11 cellular contexts compared by ENCODE assay signal in genomic region chr9:121198512-121199042, GRCh38. TPM values are rescaled to one million over a fixed set of nuclear protein-coding genes. Genes with fewer than 3 reads are reported as not detected.
A peak's percentile ranks its signal among the peaks of the same experiment; 100 is the strongest.
DNase-seq lines count a peak whose midpoint lies in the region; TF ChIP-seq lines count a peak whose summit lies in the region.
"Had no signal": no experiment of that assay in that cellular context is flagged by ENCODE, and none has a peak within 500 bp of the region (broad histone marks: within the 10 kb centered on the region; RNA-seq: fewer than 3 reads in every experiment).

No MANE protein-coding gene starts in this region.

- no peak overlapping the region for H2AFZ ChIP-seq in mesenchymal stem cell (ENCODE audit: low read depth, low read length)

- H4K91ac ChIP-seq in mesenchymal stem cell (ENCODE audit: low read length): no peak overlapping the region

- H2BK12ac ChIP-seq in mesenchymal stem cell (ENCODE audit: low read length in 2 of 2): no peak overlapping the region

- H2BK120ac ChIP-seq in mesenchymal stem cell (ENCODE audit: low read depth, low read length): no peak overlapping the region

- H2BK15ac ChIP-seq in mesenchymal stem cell (ENCODE audit: low read depth, poor library complexity, severe bottlenecking): no peak overlapping the region

- no peaks in the 10 kb centered on the region for H3K36me3 ChIP-seq in A673 (ENCODE audit: insufficient read depth, low read length, poor library complexity, severe bottlenecking)
- H3K36me3 ChIP-seq in adipocyte (ENCODE audit: control insufficient read depth, insufficient read depth, low read length, severe bottlenecking): no peaks in the 10 kb centered on the region
- H3K36me3 ChIP-seq in mesenchymal stem cell (ENCODE audit: control insufficient read depth in 1 of 2, insufficient read depth in 2 of 2, low read depth in 1 of 2, low read length in 2 of 2): no peaks in the 10 kb centered on the region

- no peak overlapping the region for H2BK5ac ChIP-seq in mesenchymal stem cell (ENCODE audit: low read depth, low read length, poor library complexity, severe bottlenecking)

- H3K9ac ChIP-seq in adipocyte (ENCODE audit: low read length): no peak overlapping the region
- H3K9ac ChIP-seq in mesenchymal stem cell (ENCODE audit: low read length): peak overlapping the region; percentile 86

- intact Hi-C loops in A673 (cut with micrococcal nuclease; ENCODE audit: unreplicated experiment): no loop called here

- no peak overlapping the region for H3K4ac ChIP-seq in mesenchymal stem cell (ENCODE audit: low read depth in 1 of 2, low read length in 2 of 2)

- H3K4me2 ChIP-seq in mesenchymal stem cell (ENCODE audit: low read length, poor library complexity, severe bottlenecking): peak overlapping the region; percentile 26

- H3K18ac ChIP-seq in mesenchymal stem cell (ENCODE audit: low read depth in 1 of 2, low read length in 2 of 2): no peak overlapping the region

- 32% methylated on average over 3 of the region's 4 CpGs for WGBS in mesenchymal stem cell

- H3K4me3 ChIP-seq in A673 (ENCODE audit: low read depth, low read length, poor library complexity, severe bottlenecking) (peak overlapping the region; percentile 92), GM12864 (ENCODE audit: low read depth, low read length) (peak overlapping the region; percentile 39; the same call in 1 of the 2 replicates), adipocyte (ENCODE audit: low read length) (peak overlapping the region; percentile 96), mesenchymal stem cell (ENCODE audit: insufficient read depth in 1 of 2, low read depth in 1 of 2, low read length in 2 of 2) (peak overlapping the region in 1 of 2 experiments; percentile 84)

- H3K27me3 ChIP-seq in A673 (replicated peaks; ENCODE audit: insufficient read depth, low read depth, low read length, poor library complexity) (no peaks in the 10 kb centered on the region), adipocyte (replicated peaks; ENCODE audit: control insufficient read depth, insufficient read depth, low read length) (no peaks in the 10 kb centered on the region), mesenchymal stem cell (ENCODE audit: control insufficient read depth in 1 of 2, insufficient read depth in 1 of 2, low read length in 2 of 2) (no peaks in the 10 kb centered on the region)

- H4K8ac ChIP-seq in mesenchymal stem cell (ENCODE audit: low read length): no peak overlapping the region

- DNase-seq in A673 (ENCODE audit: low spot score): no peak
- DNase-seq in GM12864 (ENCODE audit: low read depth): no peak
- DNase-seq in adipocyte (ENCODE audit: low read depth): no peak
- no peak for DNase-seq in mesenchymal stem cell
- no peak for DNase-seq in GM10266 (ENCODE audit: extremely low spot score)
- no peak for DNase-seq in GF-D8 (lab: John Stamatoyannopoulos, UW)
- DNase-seq in AG20443 (ENCODE audit: low spot score): no peak
- DNase-seq in AML-193 (lab: John Stamatoyannopoulos, UW): no peak
- DNase-seq: activated gamma-delta T cell, NCI-H446 treated with DMSO at 0.1 percent for 48 hours, T1000 had no signal

- CTCF ChIA-PET in A673 (lab: Charles Lee): no interaction called here

- no peak overlapping the region for H2AK5ac ChIP-seq in mesenchymal stem cell (ENCODE audit: low read length, severe bottlenecking)

- POLR2A ChIA-PET in A673 (lab: Charles Lee; ENCODE audit: low non-redundant PET): no interaction called here

- H3K79me1 ChIP-seq in mesenchymal stem cell (replicated peaks; ENCODE audit: low read length, poor library complexity, severe bottlenecking): peaks cover 3% of the 10 kb centered on the region

- no peak overlapping the region for H3K23ac ChIP-seq in mesenchymal stem cell (ENCODE audit: low read length in 2 of 2)

- BruUV-seq in A673 (replicated peaks; lab: Mats Ljungman, UMichigan): no TSS peak

- H3K14ac ChIP-seq in mesenchymal stem cell (ENCODE audit: low read length in 2 of 2): no peak overlapping the region

- H3K4me1 ChIP-seq in A673 (ENCODE audit: insufficient read depth, low read length, poor library complexity, severe bottlenecking) (peaks cover 65% of the 10 kb centered on the region), adipocyte (ENCODE audit: control insufficient read depth, insufficient read depth, low read length) (peaks cover 74% of the 10 kb centered on the region), mesenchymal stem cell (ENCODE audit: control insufficient read depth, insufficient read depth, low read depth, low read length) (peaks cover 5% of the 10 kb centered on the region)

- TF ChIP-seq CTCF in A673 (conservative IDR thresholded peaks at IDR 0.05; ENCODE audit: low read depth, low read length) (no peak), GM12864 (IDR thresholded peaks at IDR 0.05; ENCODE audit: low read depth, low read length, missing control alignments) (no peak), GM10266 (IDR thresholded peaks at IDR 0.05; ENCODE audit: control insufficient read depth, insufficient read depth, low read depth, missing control alignments) (no peak)

- H3K9me3 ChIP-seq in A673 (ENCODE audit: low read depth, low read length, poor library complexity, severe bottlenecking): no peaks in the 10 kb centered on the region
- no peaks in the 10 kb centered on the region for H3K9me3 ChIP-seq in adipocyte (ENCODE audit: control insufficient read depth, low read length)
- no peaks in the 10 kb centered on the region for H3K9me3 ChIP-seq in mesenchymal stem cell (ENCODE audit: control insufficient read depth, low read length)

- H3K27ac ChIP-seq in A673 (ENCODE audit: low read depth, low read length, poor library complexity, severe bottlenecking) (no peak overlapping the region), mesenchymal stem cell (ENCODE audit: low read length, poor library complexity, severe bottlenecking) (no peak overlapping the region)

RNA-seq across cellular contexts. Expression of gene RAB14, which starts 3.1 kb away (rescaled TPM):
- total RNA-seq in A673 (2021): 65.9 and 71.9 TPM in 2 replicates
- polyA plus RNA-seq in mesenchymal stem cell (2013, experiment 1 of 2): 40.1 TPM
- polyA plus RNA-seq in mesenchymal stem cell (2013, experiment 2 of 2): 41.9 TPM
